8 cellular contexts compared by ENCODE assay signal in the genomic region with DNA sequence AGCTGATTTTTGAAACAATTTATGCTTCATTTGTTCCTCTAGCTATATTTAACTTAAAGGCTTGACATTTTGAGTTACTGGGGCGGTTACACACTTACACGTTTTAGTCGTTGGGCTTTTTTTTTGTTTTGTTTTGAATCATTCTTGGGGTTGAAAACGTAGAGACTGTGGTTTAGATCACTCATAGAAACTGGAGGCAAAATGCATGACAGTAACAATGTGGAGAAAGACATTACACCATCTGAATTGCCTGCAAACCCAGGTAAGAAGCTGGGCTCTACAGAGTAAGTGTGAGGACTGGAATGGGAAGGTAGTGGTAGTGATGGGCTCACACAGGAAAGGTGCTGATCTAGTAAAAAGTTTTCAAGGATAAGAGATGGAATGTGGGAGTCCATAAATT. TPM values are rescaled to one million over a fixed set of nuclear protein-coding genes. Genes with fewer than 3 reads are reported as not detected.
A peak's percentile ranks its signal among the peaks of the same experiment; 100 is the strongest.
DNase-seq lines count a peak whose midpoint lies in the region; ATAC-seq, FAIRE-seq and TF ChIP-seq lines count a peak whose summit lies in the region.

A gene with protein sequence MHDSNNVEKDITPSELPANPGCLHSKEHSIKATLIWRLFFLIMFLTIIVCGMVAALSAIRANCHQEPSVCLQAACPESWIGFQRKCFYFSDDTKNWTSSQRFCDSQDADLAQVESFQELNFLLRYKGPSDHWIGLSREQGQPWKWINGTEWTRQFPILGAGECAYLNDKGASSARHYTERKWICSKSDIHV (plus strand): TSS at position 180 of the 400 bp plus-strand sequence. CDS start 22 bp downstream, at position 202.

- peaks cover 0 to 1% (median 0%) of the 10 kb centered on the region in 7 donors for H3K9me3 Mint-ChIP-seq in CD4-positive, CD25-positive, alpha-beta regulatory T cell

- peaks cover 28 to 76% (median 52%) of the 10 kb centered on the region in 4 donors for H3K4me1 Mint-ChIP-seq in CD4-positive, CD25-positive, alpha-beta regulatory T cell

- H3K36me3 ChIP-seq in CD4-positive, CD25-positive, alpha-beta regulatory T cell (ENCODE audit: control insufficient read depth, insufficient read depth, low read length) = peaks cover 7% of the 10 kb centered on the region
- no peaks in the 10 kb centered on the region for H3K36me3 ChIP-seq in GM12878 (ENCODE audit: control insufficient read depth in 2 of 2, insufficient read depth in 2 of 2, low read length in 1 of 2)

- no peaks in the 10 kb centered on the region for H3K9me3 ChIP-seq in CD4-positive, CD25-positive, alpha-beta regulatory T cell (ENCODE audit: control insufficient read depth in 2 of 2, low read length in 2 of 2)
- H3K9me3 ChIP-seq in GM12878 (replicated peaks; ENCODE audit: control insufficient read depth, insufficient read depth, low read length) = no peaks in the 10 kb centered on the region; the same call in 2 of the 3 replicates

- H3K4me2 ChIP-seq in GM12878 (ENCODE audit: control insufficient read depth, insufficient read depth) = peak within 1 kb of the TSS; percentile 85

- H3K9ac ChIP-seq in GM12878 (ENCODE audit: control insufficient read depth, insufficient read depth, low read length) = peak within 1 kb of the TSS; percentile 77

- intact Hi-C loops in GM12878 (cut with micrococcal nuclease; ENCODE audit: unreplicated experiment) = loop anchor here (1.0 to 2.0 kb wide), 2 partner anchors 21 to 39 kb away; no protein-coding TSS in a partner anchor

- peak within 1 kb of the TSS; percentile 91 to 95 (median 93) for H3K4me3 Mint-ChIP-seq in CD4-positive, CD25-positive, alpha-beta regulatory T cell

- BruUV-seq in GM12878 (replicated peaks; lab: Mats Ljungman, UMichigan) = no TSS peak

- RAD21 ChIA-PET in GM12878 (lab: Charles Lee; ENCODE audit: unreplicated experiment) = interaction anchor here (0.6 to 2.0 kb wide), 19 partner anchors 13 to 460 kb away, joined by 3 to 14 read pairs (median 4); partner anchors contain the start of genes CD69, CLEC7A and CLECL1

- peak; percentile 18; the same call in 1 of the 2 replicates for TF ChIP-seq RAD21 in GM12878 (IDR thresholded peaks at IDR 0.05; ENCODE audit: insufficient read depth, low read depth, low read length)

- no peaks in the 10 kb centered on the region for H3K27me3 Mint-ChIP-seq in CD4-positive, CD25-positive, alpha-beta regulatory T cell

- H3K4me3 ChIP-seq in CD4-positive, CD25-positive, alpha-beta regulatory T cell (ENCODE audit: low read depth, low read length) = peak within 1 kb of the TSS; percentile 99
- H3K4me3 ChIP-seq in GM12878 = peak within 1 kb of the TSS; percentile 61

- H3K27me3 ChIP-seq in CD4-positive, CD25-positive, alpha-beta regulatory T cell (ENCODE audit: control insufficient read depth, insufficient read depth, low read length) = no peaks in the 10 kb centered on the region
- H3K27me3 ChIP-seq in GM12878 (replicated peaks in 1 of 2; ENCODE audit: control insufficient read depth in 2 of 2, insufficient read depth in 2 of 2, low read length in 1 of 2) = peaks cover 0 to 2% of the 10 kb centered on the region in 2 experiments; a peak in 1 of 4 replicates

- POLR2A ChIA-PET in GM12878 (lab: Charles Lee) = interaction anchor here (0.8 to 2.5 kb wide), 2 partner anchors 21 to 23 kb away, joined by 3 to 7 read pairs; no protein-coding TSS in a partner anchor

- H4K20me1 ChIP-seq in GM12878 (ENCODE audit: control insufficient read depth, insufficient read depth) = no peaks in the 10 kb centered on the region

- peak; percentile 96 to 98 for TF ChIP-seq EP300 in GM12878 (IDR thresholded peaks at IDR 0.05; ENCODE audit: borderline replicate concordance in 1 of 2, control insufficient read depth in 1 of 2, low read depth in 2 of 2, low read length in 2 of 2)

- H3K27ac Mint-ChIP-seq in CD4-positive, CD25-positive, alpha-beta regulatory T cell = peak within 1 kb of the TSS; percentile 94 to 100 (median 97)

- TF ChIP-seq POLR2A in GM12878 (IDR thresholded peaks at IDR 0.05; ENCODE audit: low read depth, low read length) = peak; percentile 82
- no peak for TF ChIP-seq POLR2A in H54 (IDR thresholded peaks at IDR 0.05; ENCODE audit: low read depth, low read length)

- SMC1A ChIA-PET in GM12878 (lab: Charles Lee; ENCODE audit: uncharacterized antibody, unreplicated experiment) = interaction anchor here (0.6 to 2.8 kb wide), 18 partner anchors 10 to 307 kb away, joined by 3 to 17 read pairs (median 5); no protein-coding TSS in a partner anchor

- peak; percentile 98 for FAIRE-seq in GM12878 (lab: Jason Lieb, UNC)
- FAIRE-seq in H54 (lab: Jason Lieb, UNC) = no peak

- peaks cover 67% of the 10 kb centered on the region for H3K79me2 ChIP-seq in GM12878 (ENCODE audit: control insufficient read depth, insufficient read depth, low read length)

- no peak for TF ChIP-seq CTCF in GM12878 (IDR thresholded peaks at IDR 0.05 in 2 of 3, conservative IDR thresholded peaks at IDR 0.05 in 1 of 3; ENCODE audit: control insufficient read depth in 2 of 3, extremely low read depth in 1 of 3, insufficient read depth in 1 of 3, low read depth in 3 of 3, low read length in 3 of 3)

- H3K4me1 ChIP-seq in CD4-positive, CD25-positive, alpha-beta regulatory T cell (ENCODE audit: control insufficient read depth, insufficient read depth, low read length, poor library complexity, severe bottlenecking) = peaks cover 78% of the 10 kb centered on the region
- peaks cover 42% of the 10 kb centered on the region for H3K4me1 ChIP-seq in GM12878 (ENCODE audit: control insufficient read depth, insufficient read depth, low read length)

- WGBS in GM12878 (ENCODE audit: insufficient coverage, insufficient replicate concordance, low lambda C conversion rate, missing lambda C conversion rate) = under 1% methylated on average over 4 of the region's 4 CpGs

- peaks cover 38% of the 10 kb centered on the region for H3K36me3 Mint-ChIP-seq in CD4-positive, CD25-positive, alpha-beta regulatory T cell

- no peak within 1 kb of the TSS for H2AFZ ChIP-seq in GM12878 (ENCODE audit: control insufficient read depth, low read depth, low read length)

- in situ Hi-C loops in GM12878 (cut with MboI) = loop anchor here (25.0 kb wide), 1 partner anchor 1032 kb away; no protein-coding TSS in a partner anchor

- peak within 1 kb of the TSS; percentile 88 for H3K27ac ChIP-seq in CD4-positive, CD25-positive, alpha-beta regulatory T cell (ENCODE audit: insufficient read depth, low read length, poor library complexity, severe bottlenecking)
- H3K27ac ChIP-seq in GM12878 (ENCODE audit: control insufficient read depth, insufficient read depth) = peak within 1 kb of the TSS; percentile 91

- CTCF ChIA-PET in GM12878 (lab: Yijun Ruan, JAX) = interaction anchor here (0.6 to 2.1 kb wide), 12 partner anchors 9 to 128 kb away, joined by 3 to 8 read pairs (median 4); no protein-coding TSS in a partner anchor

- ATAC-seq in CD4-positive, CD25-positive, alpha-beta regulatory T cell (ENCODE audit: low read depth in 2 of 2) = peak; percentile 56 to 67
- ATAC-seq in GM19455 (IDR thresholded peaks at IDR 0.05; ENCODE audit: unreplicated experiment) (peak; percentile 46), HG03521 (IDR thresholded peaks at IDR 0.05; ENCODE audit: unreplicated experiment) (peak; percentile 41), GM12878 (peak; percentile 90)

- DNase-seq in CD4-positive, CD25-positive, alpha-beta regulatory T cell = peak in 2 of 3 donors; percentile 81 to 90
- DNase-seq in GM12878 (ENCODE audit: low read depth, low spot score) = peak; percentile 95
- no peak for DNase-seq in H54 (ENCODE audit: insufficient read length, low spot score)
- no peak for DNase-seq in NCI-H1694 treated with DMSO at 0.1 percent for 48 hours (lab: John Stamatoyannopoulos, UW)
- no peak for DNase-seq in NCI-H2171 treated with DMSO at 0.1 percent for 48 hours (lab: John Stamatoyannopoulos, UW)
- DNase-seq in activated gamma-delta T cell treated with Interleukin-2 at 50 U/mL for 16 hours = no peak

TF ChIP-seq in GM12878, 131 proteins besides CTCF, POLR2A, EP300 and RAD21 (continues in another document):
- TF ChIP-seq MTA3 (IDR thresholded peaks at IDR 0.05; ENCODE audit: borderline replicate concordance, low read length) (peak; percentile 99), TCF7 (IDR thresholded peaks at IDR 0.05; ENCODE audit: borderline replicate concordance) (peak; percentile 89), YBX1 (IDR thresholded peaks at IDR 0.05) (no peak), PAX8 (IDR thresholded peaks at IDR 0.05) (no peak), TCF3 (IDR thresholded peaks at IDR 0.05; ENCODE audit: borderline replicate concordance, insufficient read depth, low read depth, low read length) (peak; percentile 71; the same call in 1 of the 2 replicates), YY1 (IDR thresholded peaks at IDR 0.05; ENCODE audit: low read depth, low read length) (peak; percentile 74; the same call in 1 of the 2 replicates)

RNA-seq across cellular contexts. Expression of the gene that starts here (rescaled TPM):
- 219 TPM for total RNA-seq in CD4-positive, CD25-positive, alpha-beta regulatory T cell
- 100 to 1,000 TPM; 223 to 312 (median 247) TPM for polyA plus RNA-seq in CD4-positive, CD25-positive, alpha-beta regulatory T cell
- total RNA-seq in GM12878 (2013; cell fraction: nucleolus; rRNA removed) = 3.9 and 5.2 TPM in 2 replicates
- total RNA-seq in GM12878 (2014; rRNA removed) (14.9 and 16.1 TPM in 2 replicates), GM12878 (2014; rRNA removed; fragmentation: Illumina TruSeq; extraction: Trizol) (14.4 and 16.2 TPM in 2 replicates), GM12878 (2021) (15.4 and 15.5 TPM in 2 replicates)
- polyA plus RNA-seq in GM12878 (2011; ENCODE audit: low read depth) = 121 TPM
- polyA plus RNA-seq in GM12878 (2011; rRNA removed) (4.6 and 6.2 TPM in 2 replicates), GM12878 (2014; fragmentation: Illumina TruSeq; extraction: Trizol) (16.5 and 29.1 TPM in 2 replicates), GM12878 (2014; fragmentation: Nextera tagmentation; extraction: Ambion mirVana) (10 to 100 TPM; 29.8 TPM), GM12878 (2014; rRNA removed) (14.8 and 14.9 TPM in 2 replicates), GM12878 (2016; fragmentation: Nextera tagmentation; extraction: Ambion mirVana) (10 to 100 TPM; 25.4 to 27.5 TPM)
- 1.0 and 1.9 TPM in 2 replicates for polyA plus RNA-seq in GM12878 (2011; cell fraction: cytosol; rRNA removed)
- 4.2 and 4.5 TPM in 2 replicates for polyA plus RNA-seq in GM12878 (2011; cell fraction: nucleus; rRNA removed)
- 76.6 and 111 TPM in 2 replicates for polyA plus RNA-seq in GM12878 (2012)
- polyA minus RNA-seq in GM12878 (2011; rRNA and poly(A)+ RNA removed) = 3.1 and 3.8 TPM in 2 replicates
- 1.4 and 1.5 TPM in 2 replicates for polyA minus RNA-seq in GM12878 (2011; cell fraction: cytosol; rRNA and poly(A)+ RNA removed)
- 1.3 and 3.0 TPM in 2 replicates for polyA minus RNA-seq in GM12878 (2011; cell fraction: nucleus; rRNA and poly(A)+ RNA removed)

Comparison
In these comparisons a context has a peak if more than half of its experiments do, and no peak if none do; other contexts are left out.
1. RNA of the gene that starts here (total RNA-seq): 219 TPM in CD4-positive, CD25-positive, alpha-beta regulatory T cell (single experiment); 3.9 to 16.2 TPM in GM12878; every median in the first group is over 10 times any median in the second.
2. DNase-seq: peak in CD4-positive, CD25-positive, alpha-beta regulatory T cell (2 of 3) and GM12878 (single experiment); none in H54 (single experiment), NCI-H1694 treated with DMSO at 0.1 percent for 48 hours (single experiment), NCI-H2171 treated with DMSO at 0.1 percent for 48 hours (single experiment) and activated gamma-delta T cell treated with Interleukin-2 at 50 U/mL for 16 hours (single experiment).
3. Peak in every context shown above with its lines, with median percentiles within 50 percentile points of each other: ATAC-seq.